ENCODE assay signal across 19 cellular contexts in genomic region chr1:93784538-93784937, GRCh38.
"Had no signal": no experiment of that assay in that cellular context is flagged by ENCODE, and none has a peak within 500 bp of the region (broad histone marks: within the 10 kb centered on the region; RNA-seq: fewer than 3 reads in every experiment).

No MANE protein-coding gene starts in this region.

- DNase-seq: activated CD4-positive, alpha-beta memory T cell treated with anti-CD3 and anti-CD28 coated beads, Interleukin-2, amount 10 ng/mL, durations not matched to agents 7 days and 5 days; activated CD4-positive, alpha-beta T cell treated with anti-CD3 and anti-CD28 coated beads, Interleukin-2, amount 10 ng/mL, durations not matched to agents 24 days and 14 days; activated CD4-positive, CD25-positive, alpha-beta regulatory T cell; activated effector memory CD4-positive, alpha-beta T cell treated with Interleukin-2 at 50 U/mL for 16 hours; activated naive CD4-positive, alpha-beta T cell treated with anti-CD3 and anti-CD28 coated beads for 36 hours; activated naive CD8-positive, alpha-beta T cell treated with anti-CD3 and anti-CD28 coated beads, Interleukin-2, amount 10 ng/mL, durations not matched to agents 7 days and 5 days; activated T-cell treated with anti-CD3 and anti-CD28 coated beads, Interleukin-2, amount 50 U/mL, for 72 hours; amniotic stem cell; cerebellar nuclear complex; esophagus squamous epithelium; kidney; lower lobe of right lung; naive thymus-derived CD4-positive, alpha-beta T cell; spleen; stimulated activated CD4-positive, alpha-beta T cell treated with anti-CD3 and anti-CD28 coated beads, Interleukin-4, amount 100 ng/mL, for 1 hour; stimulated activated naive CD4-positive, alpha-beta T cell; T-helper 1 cell; upper lobe of left lung had no signal

- H3K4me3 Mint-ChIP-seq: activated CD4-positive, alpha-beta memory T cell treated with anti-CD3 and anti-CD28 coated beads, Interleukin-2, amount 10 ng/mL, durations not matched to agents 7 days and 5 days; activated CD4-positive, alpha-beta T cell treated with anti-CD3 and anti-CD28 coated beads, Interleukin-2, amount 10 ng/mL, durations not matched to agents 24 days and 14 days; activated naive CD4-positive, alpha-beta T cell treated with anti-CD3 and anti-CD28 coated beads for 36 hours; activated naive CD8-positive, alpha-beta T cell treated with anti-CD3 and anti-CD28 coated beads, Interleukin-2, amount 10 ng/mL, durations not matched to agents 7 days and 5 days; activated T-cell treated with anti-CD3 and anti-CD28 coated beads, Interleukin-2, amount 50 U/mL, for 72 hours; naive thymus-derived CD4-positive, alpha-beta T cell; neural progenitor cell had no signal

- H3K4me1 Mint-ChIP-seq: activated CD4-positive, alpha-beta memory T cell treated with anti-CD3 and anti-CD28 coated beads, Interleukin-2, amount 10 ng/mL, durations not matched to agents 7 days and 5 days; activated CD4-positive, alpha-beta T cell treated with anti-CD3 and anti-CD28 coated beads, Interleukin-2, amount 10 ng/mL, durations not matched to agents 24 days and 14 days; activated naive CD8-positive, alpha-beta T cell treated with anti-CD3 and anti-CD28 coated beads, Interleukin-2, amount 10 ng/mL, durations not matched to agents 7 days and 5 days; naive thymus-derived CD4-positive, alpha-beta T cell; neural progenitor cell had no signal

- H3K27ac Mint-ChIP-seq: activated CD4-positive, alpha-beta memory T cell treated with anti-CD3 and anti-CD28 coated beads, Interleukin-2, amount 10 ng/mL, durations not matched to agents 7 days and 5 days; activated CD4-positive, alpha-beta T cell treated with anti-CD3 and anti-CD28 coated beads, Interleukin-2, amount 10 ng/mL, durations not matched to agents 24 days and 14 days; activated naive CD4-positive, alpha-beta T cell treated with anti-CD3 and anti-CD28 coated beads for 36 hours; activated naive CD8-positive, alpha-beta T cell treated with anti-CD3 and anti-CD28 coated beads, Interleukin-2, amount 10 ng/mL, durations not matched to agents 7 days and 5 days; activated T-cell treated with anti-CD3 and anti-CD28 coated beads, Interleukin-2, amount 50 U/mL, for 72 hours; naive thymus-derived CD4-positive, alpha-beta T cell; neural progenitor cell had no signal

- FAIRE-seq: kidney had no signal

- H3K36me3 Mint-ChIP-seq: neural progenitor cell had no signal

- H3K9me3 Mint-ChIP-seq: activated CD4-positive, alpha-beta T cell treated with anti-CD3 and anti-CD28 coated beads, Interleukin-2, amount 10 ng/mL, durations not matched to agents 24 days and 14 days; activated naive CD8-positive, alpha-beta T cell treated with anti-CD3 and anti-CD28 coated beads, Interleukin-2, amount 10 ng/mL, durations not matched to agents 7 days and 5 days had no signal
